10 cellular contexts compared by ENCODE assay signal in genomic region chr5:131393498-131393968, GRCh38.
A peak's percentile ranks its signal among the peaks of the same experiment; 100 is the strongest.
DNase-seq lines count a peak whose midpoint lies in the region; ATAC-seq and TF ChIP-seq lines count a peak whose summit lies in the region.
"Had no signal": no experiment of that assay in that cellular context is flagged by ENCODE, and none has a peak within 500 bp of the region (broad histone marks: within the 10 kb centered on the region; RNA-seq: fewer than 3 reads in every experiment).

No MANE protein-coding gene starts in this region.

- H3K36me3 Mint-ChIP-seq in activated naive CD4-positive, alpha-beta T cell treated with anti-CD3 and anti-CD28 coated beads for 36 hours (ENCODE audit: low read depth): peaks cover 73% of the 10 kb centered on the region

- H3K4me3 ChIP-seq in dorsolateral prefrontal cortex (peak overlapping the region in 27 of 59 donors; percentile 1 to 45 (median 19)), tibial artery (peak overlapping the region in 1 of 2 donors; percentile 1)
- H3K4me3 ChIP-seq: transverse colon had no signal

- intact Hi-C loops in activated naive CD4-positive, alpha-beta T cell treated with anti-CD3 and anti-CD28 coated beads for 36 hours (cut with micrococcal nuclease): no loop called here
- intact Hi-C loops in dorsolateral prefrontal cortex (cut with DNase I) (no loop called here), tibial artery (cut with DNase I; ENCODE audit: low total_unique reads) (no loop called here)

- no peak for DNase-seq in activated naive CD4-positive, alpha-beta T cell treated with anti-CD3 and anti-CD28 coated beads for 36 hours
- DNase-seq in activated naive CD4-positive, alpha-beta T cell treated with anti-CD3 and anti-CD28 coated beads, Interleukin-2, amount 50 U/mL, for 16 hours: no peak
- DNase-seq in dorsolateral prefrontal cortex (peak in 6 of 10 donors; percentile 60 to 72 (median 66)), medulla oblongata (ENCODE audit: extremely low spot score) (peak; percentile 72), tibial artery (no peak), CD1c-positive myeloid dendritic cell (ENCODE audit: extremely low spot score) (no peak), DMS153 (lab: John Stamatoyannopoulos, UW) (no peak)
- DNase-seq: stimulated activated CD4-positive, alpha-beta T cell treated with anti-CD3 and anti-CD28 coated beads, Interleukin-12 subunit alpha, Interleukin-12 subunit beta, amount 100 ng/mL, for 4 hours; transverse colon had no signal

- ATAC-seq in GM19023 (IDR thresholded peaks at IDR 0.05; ENCODE audit: unreplicated experiment): no peak

- H3K27ac Mint-ChIP-seq in activated naive CD4-positive, alpha-beta T cell treated with anti-CD3 and anti-CD28 coated beads for 36 hours: peak overlapping the region; percentile 96

- no peaks in the 10 kb centered on the region for H3K9me3 ChIP-seq in tibial artery
- H3K9me3 ChIP-seq: transverse colon had no signal

- TF ChIP-seq CTCF in dorsolateral prefrontal cortex (IDR thresholded peaks at IDR 0.05 in 54 of 56, conservative IDR thresholded peaks at IDR 0.05 in 2 of 56; ENCODE audit: low read depth in 1 of 56, partially characterized antibody in 56 of 56) (peak in 1 of 56 donors; percentile 15), tibial artery (IDR thresholded peaks at IDR 0.05) (no peak)

- H3K4me1 Mint-ChIP-seq in activated naive CD4-positive, alpha-beta T cell treated with anti-CD3 and anti-CD28 coated beads for 36 hours (ENCODE audit: low read depth): peaks cover 92% of the 10 kb centered on the region

- CTCF ChIA-PET in activated naive CD4-positive, alpha-beta T cell treated with anti-CD3 and anti-CD28 coated beads for 36 hours (lab: Charles Lee): no interaction called here

- peak overlapping the region; percentile 22 for H3K4me3 Mint-ChIP-seq in activated naive CD4-positive, alpha-beta T cell treated with anti-CD3 and anti-CD28 coated beads for 36 hours

- no peaks in the 10 kb centered on the region for H3K9me3 Mint-ChIP-seq in activated naive CD4-positive, alpha-beta T cell treated with anti-CD3 and anti-CD28 coated beads for 36 hours

- peaks cover 0 to 25% (median 14%) of the 10 kb centered on the region in 4 donors for H3K4me1 ChIP-seq in tibial artery

- H3K27ac ChIP-seq in dorsolateral prefrontal cortex (peak overlapping the region; percentile 4 to 95 (median 85)), tibial artery (peak overlapping the region; percentile 23 to 41)
- H3K27ac ChIP-seq: transverse colon had no signal

- peaks cover 7 to 23% (median 14%) of the 10 kb centered on the region in 3 donors for H3K36me3 ChIP-seq in tibial artery

- no peaks in the 10 kb centered on the region for H3K27me3 Mint-ChIP-seq in activated naive CD4-positive, alpha-beta T cell treated with anti-CD3 and anti-CD28 coated beads for 36 hours (ENCODE audit: low read depth)

- no peaks in the 10 kb centered on the region for H3K27me3 ChIP-seq in dorsolateral prefrontal cortex
- no peaks in the 10 kb centered on the region for H3K27me3 ChIP-seq in tibial artery
- H3K27me3 ChIP-seq: transverse colon had no signal

Comparison
In these comparisons a context has a peak if more than half of its experiments do, and no peak if none do; other contexts are left out.
1. DNase-seq: peak in dorsolateral prefrontal cortex (6 of 10) and medulla oblongata (single experiment); none in activated naive CD4-positive, alpha-beta T cell treated with anti-CD3 and anti-CD28 coated beads for 36 hours (single experiment), activated naive CD4-positive, alpha-beta T cell treated with anti-CD3 and anti-CD28 coated beads, Interleukin-2, amount 50 U/mL, for 16 hours (single experiment), tibial artery (0 of 2), CD1c-positive myeloid dendritic cell (single experiment) and DMS153 (single experiment).